Comparison of ENCODE assay signal across 1 cellular context in genomic region chr5:129104910-129105455, GRCh38.
TF ChIP-seq lines count a peak whose summit lies in the region.

No MANE protein-coding gene starts in this region.

TF ChIP-seq in GM23338, 12 proteins besides CTCF, POLR2A, EP300 and RAD21:
- TF ChIP-seq ZNF462 (CRISPR knock-in tag; IDR thresholded peaks at IDR 0.05), result no peak
- no peak for TF ChIP-seq STAT1 (IDR thresholded peaks at IDR 0.05; ENCODE audit: unreplicated experiment)
- TF ChIP-seq REST (IDR thresholded peaks at IDR 0.05; ENCODE audit: unreplicated experiment), result no peak
- no peak for TF ChIP-seq EZH2 (IDR thresholded peaks at IDR 0.05; ENCODE audit: low read depth, unreplicated experiment)
- TF ChIP-seq ZNF114 (CRISPR knock-in tag; IDR thresholded peaks at IDR 0.05), result no peak
- TF ChIP-seq JUNB (IDR thresholded peaks at IDR 0.05; ENCODE audit: unreplicated experiment), result no peak
- TF ChIP-seq, protein P1, sequence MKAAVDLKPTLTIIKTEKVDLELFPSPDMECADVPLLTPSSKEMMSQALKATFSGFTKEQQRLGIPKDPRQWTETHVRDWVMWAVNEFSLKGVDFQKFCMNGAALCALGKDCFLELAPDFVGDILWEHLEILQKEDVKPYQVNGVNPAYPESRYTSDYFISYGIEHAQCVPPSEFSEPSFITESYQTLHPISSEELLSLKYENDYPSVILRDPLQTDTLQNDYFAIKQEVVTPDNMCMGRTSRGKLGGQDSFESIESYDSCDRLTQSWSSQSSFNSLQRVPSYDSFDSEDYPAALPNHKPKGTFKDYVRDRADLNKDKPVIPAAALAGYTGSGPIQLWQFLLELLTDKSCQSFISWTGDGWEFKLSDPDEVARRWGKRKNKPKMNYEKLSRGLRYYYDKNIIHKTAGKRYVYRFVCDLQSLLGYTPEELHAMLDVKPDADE (IDR thresholded peaks at IDR 0.05), result no peak
- no peak for TF ChIP-seq ZNF331 (CRISPR knock-in tag; IDR thresholded peaks at IDR 0.05; ENCODE audit: low read depth)
- no peak for TF ChIP-seq POLR2AphosphoS5 (IDR thresholded peaks at IDR 0.05; ENCODE audit: low read depth)
- TF ChIP-seq CREB1 (CRISPR knock-in tag; IDR thresholded peaks at IDR 0.05; ENCODE audit: low read depth), result no peak
- no peak for TF ChIP-seq NANOG (IDR thresholded peaks at IDR 0.05; ENCODE audit: borderline replicate concordance)
- TF ChIP-seq EZH2phosphoT487 (IDR thresholded peaks at IDR 0.05; ENCODE audit: unreplicated experiment), result no peak
